In the genomic region with DNA sequence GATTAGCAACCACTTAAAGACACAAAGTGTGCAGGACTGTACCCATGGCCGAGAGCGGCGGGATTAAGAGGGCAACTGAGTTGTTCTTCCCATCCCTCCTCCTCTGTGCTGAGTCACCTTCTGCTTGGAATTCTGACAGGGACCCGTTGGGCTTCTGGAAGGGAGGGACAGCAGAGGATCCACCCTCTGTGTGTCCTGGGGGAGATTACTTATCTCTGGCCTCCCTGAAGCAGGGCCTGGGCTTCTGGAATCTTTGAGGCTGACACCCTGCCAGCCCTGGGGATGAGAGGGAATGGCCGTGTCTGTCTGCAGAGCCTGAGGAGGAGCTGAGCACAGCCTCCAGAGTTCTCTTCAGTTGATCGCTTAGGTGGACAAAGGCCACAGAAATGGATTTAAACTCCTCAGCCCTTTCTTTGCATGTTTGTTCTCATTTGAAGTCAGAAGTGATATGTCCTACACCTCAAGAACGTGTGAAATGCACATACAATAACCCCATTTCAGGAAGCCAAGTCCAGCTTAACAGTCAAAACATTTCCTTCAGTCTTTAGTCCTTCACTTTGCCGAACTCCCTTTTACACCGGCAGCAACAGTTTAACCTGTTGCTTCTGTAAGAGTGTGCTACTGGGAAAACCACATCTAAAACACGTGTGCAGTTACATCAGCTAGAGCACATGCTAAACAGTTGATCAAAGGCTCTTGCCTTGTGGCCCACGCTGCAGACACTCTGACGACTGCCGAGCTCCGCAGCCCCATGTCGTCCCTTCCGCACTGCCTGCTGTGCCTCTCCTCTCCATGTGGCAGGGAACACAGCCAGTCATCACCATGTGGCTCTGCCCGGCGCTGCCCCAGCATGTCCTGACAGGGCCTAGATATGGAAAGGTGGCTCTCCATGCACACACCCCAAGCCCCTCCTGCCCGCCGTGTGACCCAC, we compare ENCODE assay signal across 1 cellular context.
TF ChIP-seq lines count a peak whose summit lies in the region.

No MANE protein-coding gene starts in this region.

TF ChIP-seq in K562, 482 proteins besides CTCF, POLR2A, EP300 and RAD21 (continues in another document):
- TF ChIP-seq, protein P1, sequence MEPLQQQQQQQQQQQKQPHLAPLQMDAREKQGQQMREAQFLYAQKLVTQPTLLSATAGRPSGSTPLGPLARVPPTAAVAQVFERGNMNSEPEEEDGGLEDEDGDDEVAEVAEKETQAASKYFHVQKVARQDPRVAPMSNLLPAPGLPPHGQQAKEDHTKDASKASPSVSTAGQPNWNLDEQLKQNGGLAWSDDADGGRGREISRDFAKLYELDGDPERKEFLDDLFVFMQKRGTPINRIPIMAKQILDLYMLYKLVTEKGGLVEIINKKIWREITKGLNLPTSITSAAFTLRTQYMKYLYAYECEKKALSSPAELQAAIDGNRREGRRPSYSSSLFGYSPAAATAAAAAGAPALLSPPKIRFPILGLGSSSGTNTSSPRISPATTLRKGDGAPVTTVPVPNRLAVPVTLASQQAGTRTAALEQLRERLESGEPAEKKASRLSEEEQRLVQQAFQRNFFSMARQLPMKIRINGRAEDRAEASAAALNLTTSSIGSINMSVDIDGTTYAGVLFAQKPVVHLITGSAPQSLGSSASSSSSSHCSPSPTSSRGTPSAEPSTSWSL (CRISPR knock-in tag; IDR thresholded peaks at IDR 0.05; ENCODE audit: borderline replicate concordance) = peak; percentile 56; the same call in 1 of the 2 replicates
- TF ChIP-seq BCL6 (CRISPR knock-in tag; IDR thresholded peaks at IDR 0.05) = no peak
- no peak for TF ChIP-seq RBM34 (IDR thresholded peaks at IDR 0.05; ENCODE audit: borderline replicate concordance, insufficient read depth, low read length)
- no peak for TF ChIP-seq SPI1 (IDR thresholded peaks at IDR 0.05; ENCODE audit: borderline replicate concordance, low read depth, low read length)
- TF ChIP-seq BRCA1 (IDR thresholded peaks at IDR 0.05) = no peak
- TF ChIP-seq BRCA1 (CRISPR knock-in tag; IDR thresholded peaks at IDR 0.05) = no peak
- TF ChIP-seq, protein P2, sequence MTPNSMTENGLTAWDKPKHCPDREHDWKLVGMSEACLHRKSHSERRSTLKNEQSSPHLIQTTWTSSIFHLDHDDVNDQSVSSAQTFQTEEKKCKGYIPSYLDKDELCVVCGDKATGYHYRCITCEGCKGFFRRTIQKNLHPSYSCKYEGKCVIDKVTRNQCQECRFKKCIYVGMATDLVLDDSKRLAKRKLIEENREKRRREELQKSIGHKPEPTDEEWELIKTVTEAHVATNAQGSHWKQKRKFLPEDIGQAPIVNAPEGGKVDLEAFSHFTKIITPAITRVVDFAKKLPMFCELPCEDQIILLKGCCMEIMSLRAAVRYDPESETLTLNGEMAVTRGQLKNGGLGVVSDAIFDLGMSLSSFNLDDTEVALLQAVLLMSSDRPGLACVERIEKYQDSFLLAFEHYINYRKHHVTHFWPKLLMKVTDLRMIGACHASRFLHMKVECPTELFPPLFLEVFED (CRISPR knock-in tag; conservative IDR thresholded peaks at IDR 0.05) = no peak
- no peak for TF ChIP-seq NUFIP1 (IDR thresholded peaks at IDR 0.05; ENCODE audit: partially characterized antibody)
- TF ChIP-seq, protein P3, sequence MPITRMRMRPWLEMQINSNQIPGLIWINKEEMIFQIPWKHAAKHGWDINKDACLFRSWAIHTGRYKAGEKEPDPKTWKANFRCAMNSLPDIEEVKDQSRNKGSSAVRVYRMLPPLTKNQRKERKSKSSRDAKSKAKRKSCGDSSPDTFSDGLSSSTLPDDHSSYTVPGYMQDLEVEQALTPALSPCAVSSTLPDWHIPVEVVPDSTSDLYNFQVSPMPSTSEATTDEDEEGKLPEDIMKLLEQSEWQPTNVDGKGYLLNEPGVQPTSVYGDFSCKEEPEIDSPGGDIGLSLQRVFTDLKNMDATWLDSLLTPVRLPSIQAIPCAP (CRISPR knock-in tag; IDR thresholded peaks at IDR 0.05; ENCODE audit: borderline replicate concordance) = 0 out of 2 replicates have a peak, but pooled peaks have one; percentile 37
- no peak for TF ChIP-seq KAT2B (IDR thresholded peaks at IDR 0.05; ENCODE audit: low read depth, low read length)
- no peak for TF ChIP-seq ZNF23 (CRISPR knock-in tag; IDR thresholded peaks at IDR 0.05)
- TF ChIP-seq MAZ (CRISPR knock-in tag; conservative IDR thresholded peaks at IDR 0.05 in 1 of 2, IDR thresholded peaks at IDR 0.05 in 1 of 2) = peak; percentile 28 to 44; a peak in 2 of 4 replicates
- no peak for TF ChIP-seq KAT7 (CRISPR knock-in tag; IDR thresholded peaks at IDR 0.05; ENCODE audit: borderline replicate concordance)
- no peak for TF ChIP-seq ZNF436 (CRISPR knock-in tag; IDR thresholded peaks at IDR 0.05)
- no peak for TF ChIP-seq ZNF384 (IDR thresholded peaks at IDR 0.05; ENCODE audit: low read depth, low read length)
- TF ChIP-seq ZBTB7A (IDR thresholded peaks at IDR 0.05; ENCODE audit: borderline replicate concordance, control insufficient read depth, low read depth, low read length) = no peak
- TF ChIP-seq, protein P4, sequence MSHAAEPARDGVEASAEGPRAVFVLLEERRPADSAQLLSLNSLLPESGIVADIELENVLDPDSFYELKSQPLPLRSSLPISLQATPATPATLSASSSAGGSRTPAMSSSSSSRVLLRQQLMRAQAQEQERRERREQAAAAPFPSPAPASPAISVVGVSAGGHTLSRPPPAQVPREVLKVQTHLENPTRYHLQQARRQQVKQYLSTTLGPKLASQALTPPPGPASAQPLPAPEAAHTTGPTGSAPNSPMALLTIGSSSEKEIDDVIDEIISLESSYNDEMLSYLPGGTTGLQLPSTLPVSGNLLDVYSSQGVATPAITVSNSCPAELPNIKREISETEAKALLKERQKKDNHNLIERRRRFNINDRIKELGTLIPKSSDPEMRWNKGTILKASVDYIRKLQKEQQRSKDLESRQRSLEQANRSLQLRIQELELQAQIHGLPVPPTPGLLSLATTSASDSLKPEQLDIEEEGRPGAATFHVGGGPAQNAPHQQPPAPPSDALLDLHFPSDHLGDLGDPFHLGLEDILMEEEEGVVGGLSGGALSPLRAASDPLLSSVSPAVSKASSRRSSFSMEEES (CRISPR knock-in tag; IDR thresholded peaks at IDR 0.05) = no peak
- no peak for TF ChIP-seq SREBF2 (CRISPR knock-in tag; IDR thresholded peaks at IDR 0.05)
- peak; percentile 66; the same call in 1 of the 2 replicates for TF ChIP-seq SMARCE1 (IDR thresholded peaks at IDR 0.05)
- TF ChIP-seq ZNF24 (IDR thresholded peaks at IDR 0.05) = no peak
- no peak for TF ChIP-seq SREBF1 (IDR thresholded peaks at IDR 0.05; ENCODE audit: borderline replicate concordance, low read depth, low read length)
- peak; percentile 91 for TF ChIP-seq MECOM (CRISPR knock-in tag; IDR thresholded peaks at IDR 0.05)
- TF ChIP-seq, protein P5, sequence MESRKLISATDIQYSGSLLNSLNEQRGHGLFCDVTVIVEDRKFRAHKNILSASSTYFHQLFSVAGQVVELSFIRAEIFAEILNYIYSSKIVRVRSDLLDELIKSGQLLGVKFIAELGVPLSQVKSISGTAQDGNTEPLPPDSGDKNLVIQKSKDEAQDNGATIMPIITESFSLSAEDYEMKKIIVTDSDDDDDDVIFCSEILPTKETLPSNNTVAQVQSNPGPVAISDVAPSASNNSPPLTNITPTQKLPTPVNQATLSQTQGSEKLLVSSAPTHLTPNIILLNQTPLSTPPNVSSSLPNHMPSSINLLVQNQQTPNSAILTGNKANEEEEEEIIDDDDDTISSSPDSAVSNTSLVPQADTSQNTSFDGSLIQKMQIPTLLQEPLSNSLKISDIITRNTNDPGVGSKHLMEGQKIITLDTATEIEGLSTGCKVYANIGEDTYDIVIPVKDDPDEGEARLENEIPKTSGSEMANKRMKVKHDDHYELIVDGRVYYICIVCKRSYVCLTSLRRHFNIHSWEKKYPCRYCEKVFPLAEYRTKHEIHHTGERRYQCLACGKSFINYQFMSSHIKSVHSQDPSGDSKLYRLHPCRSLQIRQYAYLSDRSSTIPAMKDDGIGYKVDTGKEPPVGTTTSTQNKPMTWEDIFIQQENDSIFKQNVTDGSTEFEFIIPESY (CRISPR knock-in tag; IDR thresholded peaks at IDR 0.05) = no peak
- TF ChIP-seq PTBP1 (IDR thresholded peaks at IDR 0.05; ENCODE audit: low read depth, low read length) = no peak
- TF ChIP-seq FOSL1 (tag; conservative IDR thresholded peaks at IDR 0.05) = peak; percentile 55
- TF ChIP-seq, protein P6, sequence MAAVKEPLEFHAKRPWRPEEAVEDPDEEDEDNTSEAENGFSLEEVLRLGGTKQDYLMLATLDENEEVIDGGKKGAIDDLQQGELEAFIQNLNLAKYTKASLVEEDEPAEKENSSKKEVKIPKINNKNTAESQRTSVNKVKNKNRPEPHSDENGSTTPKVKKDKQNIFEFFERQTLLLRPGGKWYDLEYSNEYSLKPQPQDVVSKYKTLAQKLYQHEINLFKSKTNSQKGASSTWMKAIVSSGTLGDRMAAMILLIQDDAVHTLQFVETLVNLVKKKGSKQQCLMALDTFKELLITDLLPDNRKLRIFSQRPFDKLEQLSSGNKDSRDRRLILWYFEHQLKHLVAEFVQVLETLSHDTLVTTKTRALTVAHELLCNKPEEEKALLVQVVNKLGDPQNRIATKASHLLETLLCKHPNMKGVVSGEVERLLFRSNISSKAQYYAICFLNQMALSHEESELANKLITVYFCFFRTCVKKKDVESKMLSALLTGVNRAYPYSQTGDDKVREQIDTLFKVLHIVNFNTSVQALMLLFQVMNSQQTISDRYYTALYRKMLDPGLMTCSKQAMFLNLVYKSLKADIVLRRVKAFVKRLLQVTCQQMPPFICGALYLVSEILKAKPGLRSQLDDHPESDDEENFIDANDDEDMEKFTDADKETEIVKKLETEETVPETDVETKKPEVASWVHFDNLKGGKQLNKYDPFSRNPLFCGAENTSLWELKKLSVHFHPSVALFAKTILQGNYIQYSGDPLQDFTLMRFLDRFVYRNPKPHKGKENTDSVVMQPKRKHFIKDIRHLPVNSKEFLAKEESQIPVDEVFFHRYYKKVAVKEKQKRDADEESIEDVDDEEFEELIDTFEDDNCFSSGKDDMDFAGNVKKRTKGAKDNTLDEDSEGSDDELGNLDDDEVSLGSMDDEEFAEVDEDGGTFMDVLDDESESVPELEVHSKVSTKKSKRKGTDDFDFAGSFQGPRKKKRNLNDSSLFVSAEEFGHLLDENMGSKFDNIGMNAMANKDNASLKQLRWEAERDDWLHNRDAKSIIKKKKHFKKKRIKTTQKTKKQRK (IDR thresholded peaks at IDR 0.05; ENCODE audit: borderline replicate concordance, low read depth, low read length) = no peak
- no peak for TF ChIP-seq CHD4 (IDR thresholded peaks at IDR 0.05; ENCODE audit: insufficient read depth, insufficient replicate concordance, low read depth, low read length, poor library complexity, severe bottlenecking)
- TF ChIP-seq FOXK1 (CRISPR knock-in tag; IDR thresholded peaks at IDR 0.05; ENCODE audit: borderline replicate concordance) = no peak; the same call in 1 of the 2 replicates
- TF ChIP-seq, protein P7, sequence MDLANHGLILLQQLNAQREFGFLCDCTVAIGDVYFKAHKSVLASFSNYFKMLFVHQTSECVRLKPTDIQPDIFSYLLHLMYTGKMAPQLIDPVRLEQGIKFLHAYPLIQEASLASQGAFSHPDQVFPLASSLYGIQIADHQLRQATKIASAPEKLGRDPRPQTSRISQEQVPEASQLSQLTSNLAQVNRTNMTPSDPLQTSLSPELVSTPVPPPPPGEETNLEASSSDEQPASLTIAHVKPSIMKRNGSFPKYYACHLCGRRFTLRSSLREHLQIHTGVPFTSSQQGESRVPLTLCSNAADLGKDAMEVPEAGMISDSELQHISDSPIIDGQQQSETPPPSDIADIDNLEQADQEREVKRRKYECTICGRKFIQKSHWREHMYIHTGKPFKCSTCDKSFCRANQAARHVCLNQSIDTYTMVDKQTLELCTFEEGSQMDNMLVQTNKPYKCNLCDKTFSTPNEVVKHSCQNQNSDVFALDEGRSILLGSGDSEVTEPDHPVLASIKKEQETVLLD (IDR thresholded peaks at IDR 0.05) = 0 out of 2 replicates have a peak, but pooled peaks have one; percentile 34
- peak; percentile 94 for TF ChIP-seq L3MBTL2 (IDR thresholded peaks at IDR 0.05)
- TF ChIP-seq, protein P8, sequence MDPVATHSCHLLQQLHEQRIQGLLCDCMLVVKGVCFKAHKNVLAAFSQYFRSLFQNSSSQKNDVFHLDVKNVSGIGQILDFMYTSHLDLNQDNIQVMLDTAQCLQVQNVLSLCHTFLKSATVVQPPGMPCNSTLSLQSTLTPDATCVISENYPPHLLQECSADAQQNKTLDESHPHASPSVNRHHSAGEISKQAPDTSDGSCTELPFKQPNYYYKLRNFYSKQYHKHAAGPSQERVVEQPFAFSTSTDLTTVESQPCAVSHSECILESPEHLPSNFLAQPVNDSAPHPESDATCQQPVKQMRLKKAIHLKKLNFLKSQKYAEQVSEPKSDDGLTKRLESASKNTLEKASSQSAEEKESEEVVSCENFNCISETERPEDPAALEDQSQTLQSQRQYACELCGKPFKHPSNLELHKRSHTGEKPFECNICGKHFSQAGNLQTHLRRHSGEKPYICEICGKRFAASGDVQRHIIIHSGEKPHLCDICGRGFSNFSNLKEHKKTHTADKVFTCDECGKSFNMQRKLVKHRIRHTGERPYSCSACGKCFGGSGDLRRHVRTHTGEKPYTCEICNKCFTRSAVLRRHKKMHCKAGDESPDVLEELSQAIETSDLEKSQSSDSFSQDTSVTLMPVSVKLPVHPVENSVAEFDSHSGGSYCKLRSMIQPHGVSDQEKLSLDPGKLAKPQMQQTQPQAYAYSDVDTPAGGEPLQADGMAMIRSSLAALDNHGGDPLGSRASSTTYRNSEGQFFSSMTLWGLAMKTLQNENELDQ (CRISPR knock-in tag; IDR thresholded peaks at IDR 0.05; ENCODE audit: borderline replicate concordance) = no peak
- TF ChIP-seq HDAC1 (IDR thresholded peaks at IDR 0.05) = no peak; a peak in 2 of 4 replicates
- TF ChIP-seq CHD2 (IDR thresholded peaks at IDR 0.05; ENCODE audit: low read depth, low read length) = no peak
- 0 out of 2 replicates have a peak, but pooled peaks have one; percentile 34 for TF ChIP-seq KLF13 (tag; IDR thresholded peaks at IDR 0.05; ENCODE audit: borderline replicate concordance, low read depth)
- no peak for TF ChIP-seq SMAD1 (IDR thresholded peaks at IDR 0.05; ENCODE audit: low read depth, low read length, partially characterized antibody)
- no peak for TF ChIP-seq STAT5B (CRISPR knock-in tag; IDR thresholded peaks at IDR 0.05)
- TF ChIP-seq, protein P9, sequence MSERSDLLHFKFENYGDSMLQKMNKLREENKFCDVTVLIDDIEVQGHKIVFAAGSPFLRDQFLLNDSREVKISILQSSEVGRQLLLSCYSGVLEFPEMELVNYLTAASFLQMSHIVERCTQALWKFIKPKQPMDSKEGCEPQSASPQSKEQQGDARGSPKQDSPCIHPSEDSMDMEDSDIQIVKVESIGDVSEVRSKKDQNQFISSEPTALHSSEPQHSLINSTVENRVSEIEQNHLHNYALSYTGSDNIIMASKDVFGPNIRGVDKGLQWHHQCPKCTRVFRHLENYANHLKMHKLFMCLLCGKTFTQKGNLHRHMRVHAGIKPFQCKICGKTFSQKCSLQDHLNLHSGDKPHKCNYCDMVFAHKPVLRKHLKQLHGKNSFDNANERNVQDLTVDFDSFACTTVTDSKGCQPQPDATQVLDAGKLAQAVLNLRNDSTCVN (CRISPR knock-in tag; IDR thresholded peaks at IDR 0.05) = no peak
- peak; percentile 48; the same call in 1 of the 2 replicates for TF ChIP-seq STAT5A (IDR thresholded peaks at IDR 0.05; ENCODE audit: borderline replicate concordance, low read length)
- peak; percentile 46 for TF ChIP-seq HMGN3 (IDR thresholded peaks at IDR 0.05; ENCODE audit: borderline replicate concordance, extremely low read depth, insufficient read length, low read depth, low read length)
- TF ChIP-seq TAL1 (IDR thresholded peaks at IDR 0.05) = peak; percentile 80
